8 cellular contexts compared by ENCODE assay signal in the genomic region with DNA sequence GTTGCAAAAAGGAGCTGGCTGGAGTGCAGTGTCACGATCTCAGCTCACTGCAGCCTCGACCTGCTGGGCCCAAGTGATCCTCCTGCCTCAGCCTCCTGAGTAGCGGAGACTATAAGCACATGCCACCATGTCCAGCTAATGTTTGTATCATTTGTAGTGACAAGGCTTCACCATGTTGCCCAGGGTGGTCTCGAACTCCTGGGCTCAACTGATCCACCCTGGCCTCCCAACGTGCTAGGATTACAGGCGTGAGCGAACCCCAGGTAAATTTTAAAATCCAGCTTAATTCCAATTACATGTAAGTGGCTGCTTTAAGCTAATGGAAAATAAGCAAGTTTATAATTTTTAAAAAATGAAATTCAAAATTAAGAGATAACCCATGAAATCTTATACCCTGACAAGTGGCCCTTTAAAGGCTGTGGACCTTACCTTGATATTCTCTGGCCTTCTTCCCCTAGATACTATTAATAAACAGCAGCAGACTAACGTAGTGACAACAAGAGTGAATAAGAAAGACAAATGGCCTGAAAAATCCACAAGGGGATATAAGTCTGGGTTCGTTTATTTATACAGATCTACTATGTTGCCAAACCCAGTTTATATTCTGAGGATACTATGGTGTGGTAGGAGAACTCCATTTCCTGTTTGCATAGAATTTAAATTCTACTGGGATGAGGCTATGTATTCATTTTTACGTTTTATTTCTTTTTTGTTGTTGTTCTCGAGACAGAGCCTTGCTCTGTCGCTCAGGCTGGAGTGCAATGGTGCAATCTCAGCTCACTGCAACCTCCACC. TPM values are rescaled to one million over a fixed set of nuclear protein-coding genes. Genes with fewer than 3 reads are reported as not detected.
DNase-seq lines count a peak whose midpoint lies in the region; ATAC-seq and TF ChIP-seq lines count a peak whose summit lies in the region.

No MANE protein-coding gene starts in this region.

- H3K4me3 ChIP-seq in cardiac muscle cell (peak overlapping the region; percentile 47), right atrium auricular region (no peak overlapping the region), liver (ENCODE audit: low read depth in 1 of 3, low read length in 3 of 3) (no peak overlapping the region), upper lobe of right lung (peak overlapping the region; percentile 56)

- ATAC-seq in upper lobe of right lung (no peak), HG03460 (IDR thresholded peaks at IDR 0.05; ENCODE audit: unreplicated experiment) (no peak), HG03108 (IDR thresholded peaks at IDR 0.05; ENCODE audit: unreplicated experiment) (no peak), left lobe of liver (no peak)

- 84% methylated on average over 12 of the region's 12 CpGs for WGBS in liver

- H3K9ac ChIP-seq in liver (ENCODE audit: low read depth in 1 of 2, low read length in 2 of 2) = no peak overlapping the region

- no peaks in the 10 kb centered on the region for H3K9me3 Mint-ChIP-seq in activated T-helper 2 cell treated with anti-CD3 and anti-CD28 coated beads, Interferon-gamma antibody, Interleukin-2, Interleukin-4, amounts not matched to agents 10 μg/mL and 5 μg/mL and 100 μg/mL, durations not matched to agents 14 hours and 24 hours and 36 hours

- TF ChIP-seq CTCF in cardiac muscle cell (IDR thresholded peaks at IDR 0.05; ENCODE audit: low read depth, low read length) (no peak), right atrium auricular region (IDR thresholded peaks at IDR 0.05) (no peak), liver (IDR thresholded peaks at IDR 0.05; ENCODE audit: low read depth, low read length, missing input control) (no peak), upper lobe of right lung (IDR thresholded peaks at IDR 0.05) (no peak)

- intact Hi-C loops in activated T-helper 2 cell treated with anti-CD3 and anti-CD28 coated beads, Interferon-gamma antibody, Interleukin-2, Interleukin-4, amounts not matched to agents 10 μg/mL and 5 μg/mL and 100 μg/mL, durations not matched to agents 14 hours and 24 hours and 36 hours (cut with micrococcal nuclease) = loop anchor here (2.0 kb wide), 1 partner anchor 65 kb away; no protein-coding TSS in a partner anchor
- intact Hi-C loops in upper lobe of right lung (cut with DNase I) = no loop called here

- H3K27me3 ChIP-seq in cardiac muscle cell = no peaks in the 10 kb centered on the region
- no peaks in the 10 kb centered on the region for H3K27me3 ChIP-seq in right atrium auricular region
- peaks cover 0 to 2% (median 0%) of the 10 kb centered on the region in 4 donors for H3K27me3 ChIP-seq in liver (ENCODE audit: control insufficient read depth in 4 of 4, insufficient read depth in 4 of 4, low read length in 3 of 4)
- no peaks in the 10 kb centered on the region for H3K27me3 ChIP-seq in upper lobe of right lung

- H3K27me3 Mint-ChIP-seq in activated T-helper 2 cell treated with anti-CD3 and anti-CD28 coated beads, Interferon-gamma antibody, Interleukin-2, Interleukin-4, amounts not matched to agents 10 μg/mL and 5 μg/mL and 100 μg/mL, durations not matched to agents 14 hours and 24 hours and 36 hours (ENCODE audit: low read depth) = no peaks in the 10 kb centered on the region

- H3K27ac ChIP-seq in cardiac muscle cell = peak overlapping the region; percentile 94
- H3K27ac ChIP-seq in right atrium auricular region = peak overlapping the region in 1 of 2 donors; percentile 46
- peak overlapping the region; percentile 71 to 84 for H3K27ac ChIP-seq in liver (ENCODE audit: low read depth in 1 of 2, low read length in 2 of 2)
- H3K27ac ChIP-seq in upper lobe of right lung = peak overlapping the region; percentile 70

- H3K36me3 Mint-ChIP-seq in activated T-helper 2 cell treated with anti-CD3 and anti-CD28 coated beads, Interferon-gamma antibody, Interleukin-2, Interleukin-4, amounts not matched to agents 10 μg/mL and 5 μg/mL and 100 μg/mL, durations not matched to agents 14 hours and 24 hours and 36 hours (ENCODE audit: low read depth) = peaks cover 30% of the 10 kb centered on the region

- DNase-seq in cardiac muscle cell (ENCODE audit: low read depth in 1 of 2, low spot score in 1 of 2) (no peak), right atrium auricular region (ENCODE audit: low spot score) (no peak), upper lobe of right lung (no peak), left lobe of liver (ENCODE audit: low spot score) (no peak)
- DNase-seq in activated T-helper 2 cell treated with anti-CD3 and anti-CD28 coated beads, Interferon-gamma antibody, Interleukin-2, Interleukin-4, amounts not matched to agents 10 μg/mL and 5 μg/mL and 100 μg/mL, durations not matched to agents 14 hours and 24 hours and 36 hours (ENCODE audit: low spot score) = no peak

- H3K9me3 ChIP-seq in cardiac muscle cell (ENCODE audit: low read depth) = no peaks in the 10 kb centered on the region
- no peaks in the 10 kb centered on the region for H3K9me3 ChIP-seq in right atrium auricular region
- no peaks in the 10 kb centered on the region for H3K9me3 ChIP-seq in liver (ENCODE audit: control insufficient read depth in 4 of 4, low read length in 3 of 4)
- no peaks in the 10 kb centered on the region for H3K9me3 ChIP-seq in upper lobe of right lung

- no peaks in the 10 kb centered on the region for H3K36me3 ChIP-seq in cardiac muscle cell
- H3K36me3 ChIP-seq in right atrium auricular region = no peaks in the 10 kb centered on the region
- H3K36me3 ChIP-seq in liver (ENCODE audit: control insufficient read depth in 4 of 4, insufficient read depth in 3 of 4, low read depth in 1 of 4, low read length in 3 of 4) = no peaks in the 10 kb centered on the region
- H3K36me3 ChIP-seq in upper lobe of right lung = no peaks in the 10 kb centered on the region

- TF ChIP-seq RAD21 in liver (IDR thresholded peaks at IDR 0.05) = no peak

- peaks cover 40% of the 10 kb centered on the region for H3K4me1 Mint-ChIP-seq in activated T-helper 2 cell treated with anti-CD3 and anti-CD28 coated beads, Interferon-gamma antibody, Interleukin-2, Interleukin-4, amounts not matched to agents 10 μg/mL and 5 μg/mL and 100 μg/mL, durations not matched to agents 14 hours and 24 hours and 36 hours (ENCODE audit: low read depth)

- H3K27ac Mint-ChIP-seq in activated T-helper 2 cell treated with anti-CD3 and anti-CD28 coated beads, Interferon-gamma antibody, Interleukin-2, Interleukin-4, amounts not matched to agents 10 μg/mL and 5 μg/mL and 100 μg/mL, durations not matched to agents 14 hours and 24 hours and 36 hours = peak overlapping the region; percentile 52

- H3K4me1 ChIP-seq in cardiac muscle cell (ENCODE audit: low read depth) (peaks cover 54% of the 10 kb centered on the region), right atrium auricular region (peaks cover 0 to 14% of the 10 kb centered on the region in 2 donors), liver (ENCODE audit: control insufficient read depth in 4 of 4, insufficient read depth in 4 of 4, low read length in 3 of 4) (no peaks in the 10 kb centered on the region), upper lobe of right lung (peaks cover 11% of the 10 kb centered on the region)

- H3K4me3 Mint-ChIP-seq in activated T-helper 2 cell treated with anti-CD3 and anti-CD28 coated beads, Interferon-gamma antibody, Interleukin-2, Interleukin-4, amounts not matched to agents 10 μg/mL and 5 μg/mL and 100 μg/mL, durations not matched to agents 14 hours and 24 hours and 36 hours (ENCODE audit: low read depth) = peak overlapping the region; percentile 93

TF ChIP-seq in liver, 16 proteins besides CTCF, POLR2A, EP300 and RAD21 (continues in another document):
- no peak for TF ChIP-seq RXRA (IDR thresholded peaks at IDR 0.05)
- TF ChIP-seq SP1 (IDR thresholded peaks at IDR 0.05) = no peak
- no peak for TF ChIP-seq JUND (IDR thresholded peaks at IDR 0.05)
- TF ChIP-seq FOXA2 (IDR thresholded peaks at IDR 0.05) = no peak
- TF ChIP-seq HNF4G (IDR thresholded peaks at IDR 0.05) = no peak
- TF ChIP-seq, protein P1, sequence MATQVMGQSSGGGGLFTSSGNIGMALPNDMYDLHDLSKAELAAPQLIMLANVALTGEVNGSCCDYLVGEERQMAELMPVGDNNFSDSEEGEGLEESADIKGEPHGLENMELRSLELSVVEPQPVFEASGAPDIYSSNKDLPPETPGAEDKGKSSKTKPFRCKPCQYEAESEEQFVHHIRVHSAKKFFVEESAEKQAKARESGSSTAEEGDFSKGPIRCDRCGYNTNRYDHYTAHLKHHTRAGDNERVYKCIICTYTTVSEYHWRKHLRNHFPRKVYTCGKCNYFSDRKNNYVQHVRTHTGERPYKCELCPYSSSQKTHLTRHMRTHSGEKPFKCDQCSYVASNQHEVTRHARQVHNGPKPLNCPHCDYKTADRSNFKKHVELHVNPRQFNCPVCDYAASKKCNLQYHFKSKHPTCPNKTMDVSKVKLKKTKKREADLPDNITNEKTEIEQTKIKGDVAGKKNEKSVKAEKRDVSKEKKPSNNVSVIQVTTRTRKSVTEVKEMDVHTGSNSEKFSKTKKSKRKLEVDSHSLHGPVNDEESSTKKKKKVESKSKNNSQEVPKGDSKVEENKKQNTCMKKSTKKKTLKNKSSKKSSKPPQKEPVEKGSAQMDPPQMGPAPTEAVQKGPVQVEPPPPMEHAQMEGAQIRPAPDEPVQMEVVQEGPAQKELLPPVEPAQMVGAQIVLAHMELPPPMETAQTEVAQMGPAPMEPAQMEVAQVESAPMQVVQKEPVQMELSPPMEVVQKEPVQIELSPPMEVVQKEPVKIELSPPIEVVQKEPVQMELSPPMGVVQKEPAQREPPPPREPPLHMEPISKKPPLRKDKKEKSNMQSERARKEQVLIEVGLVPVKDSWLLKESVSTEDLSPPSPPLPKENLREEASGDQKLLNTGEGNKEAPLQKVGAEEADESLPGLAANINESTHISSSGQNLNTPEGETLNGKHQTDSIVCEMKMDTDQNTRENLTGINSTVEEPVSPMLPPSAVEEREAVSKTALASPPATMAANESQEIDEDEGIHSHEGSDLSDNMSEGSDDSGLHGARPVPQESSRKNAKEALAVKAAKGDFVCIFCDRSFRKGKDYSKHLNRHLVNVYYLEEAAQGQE (IDR thresholded peaks at IDR 0.05) = no peak
- no peak for TF ChIP-seq YY1 (IDR thresholded peaks at IDR 0.05)
- TF ChIP-seq, protein P2, sequence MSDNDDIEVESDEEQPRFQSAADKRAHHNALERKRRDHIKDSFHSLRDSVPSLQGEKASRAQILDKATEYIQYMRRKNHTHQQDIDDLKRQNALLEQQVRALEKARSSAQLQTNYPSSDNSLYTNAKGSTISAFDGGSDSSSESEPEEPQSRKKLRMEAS (IDR thresholded peaks at IDR 0.05) = no peak
- no peak for TF ChIP-seq TAF1 (conservative IDR thresholded peaks at IDR 0.05)
- no peak for TF ChIP-seq NR2F2 (IDR thresholded peaks at IDR 0.05)
- TF ChIP-seq EGR1 (IDR thresholded peaks at IDR 0.05; ENCODE audit: low read depth in 2 of 2) = no peak

RNA-seq across cellular contexts. Expression of a gene that starts 25.6 kb away (rescaled TPM):
- total RNA-seq in cardiac muscle cell (251 and 267 TPM in 2 replicates), right atrium auricular region (10 to 100 TPM; 13.7 to 17.5 TPM), liver (10 to 100 TPM; 10.9 to 20.6 TPM), upper lobe of right lung (153 TPM), left lobe of liver (9.4 TPM)
- polyA plus RNA-seq in cardiac muscle cell (349 and 363 TPM in 2 replicates), liver (1 to 10 TPM; 2.1 to 3.2 TPM)
- total RNA-seq in activated T-helper 2 cell treated with anti-CD3 and anti-CD28 coated beads, Interferon-gamma antibody, Interleukin-2, Interleukin-4, amounts not matched to agents 10 μg/mL and 5 μg/mL and 100 μg/mL, durations not matched to agents 14 hours and 24 hours and 36 hours = 456 and 474 TPM in 2 replicates

Comparison
In these comparisons a context has a peak if more than half of its experiments do, and no peak if none do; other contexts are left out.
1. H3K4me3 ChIP-seq: peak in cardiac muscle cell (single experiment) and upper lobe of right lung (single experiment); none in right atrium auricular region (0 of 2) and liver (0 of 3).